23 cellular contexts compared by ENCODE assay signal in the genomic region with DNA sequence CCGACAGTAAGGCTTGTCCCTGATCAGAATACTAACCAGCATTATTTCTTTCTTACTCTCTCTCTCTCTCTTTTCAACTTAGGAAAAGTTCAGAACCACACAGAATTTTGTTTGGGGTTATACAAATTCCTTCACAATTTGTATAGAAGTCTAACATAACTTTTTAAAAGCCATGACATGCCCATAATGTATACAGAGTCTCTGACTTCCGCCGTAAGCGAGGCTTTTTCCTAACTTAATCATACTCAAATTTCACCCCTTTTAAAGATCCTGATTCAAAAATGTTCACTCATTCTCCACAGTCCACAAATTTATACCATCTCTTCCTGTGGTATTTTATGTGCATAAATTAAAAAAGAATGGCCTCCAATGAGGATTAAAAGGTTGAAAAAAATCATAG.
"Had no signal": no experiment of that assay in that cellular context is flagged by ENCODE, and none has a peak within 500 bp of the region (broad histone marks: within the 10 kb centered on the region; RNA-seq: fewer than 3 reads in every experiment).

No MANE protein-coding gene starts in this region.

- ATAC-seq: activated CD8-positive, alpha-beta T cell treated with anti-CD3 and anti-CD28 coated beads, Interleukin-2, amount 10 ng/mL, durations not matched to agents 7 days and 5 days; activated naive CD4-positive, alpha-beta T cell treated with anti-CD3 and anti-CD28 coated beads, Interleukin-2, amount 50 U/mL, for 72 hours; activated naive CD8-positive, alpha-beta T cell treated with anti-CD3 and anti-CD28 coated beads, Interleukin-2, amount 50 U/mL, for 24 hours; Panc1; Right ventricle myocardium inferior had no signal

- H3K4me1 Mint-ChIP-seq: activated naive CD8-positive, alpha-beta T cell treated with anti-CD3 and anti-CD28 coated beads, Interleukin-2, amount 50 U/mL, for 24 hours had no signal

- H3K27ac Mint-ChIP-seq: activated CD8-positive, alpha-beta T cell treated with anti-CD3 and anti-CD28 coated beads, Interleukin-2, amount 10 ng/mL, durations not matched to agents 7 days and 5 days; activated naive CD4-positive, alpha-beta T cell treated with anti-CD3 and anti-CD28 coated beads, Interleukin-2, amount 50 U/mL, for 72 hours; activated naive CD8-positive, alpha-beta T cell treated with anti-CD3 and anti-CD28 coated beads, Interleukin-2, amount 50 U/mL, for 24 hours; activated T-cell treated with anti-CD3 and anti-CD28 coated beads, Interleukin-2, amount 50 U/mL, for 24 hours; T-helper 1 cell treated with Interleukin-12 subunit alpha and Interleukin-12 subunit beta and Interleukin-4 antibody, amounts not matched to agents 30 μg/mL and 1 μg/mL, for 36 hours; WTC11 had no signal

- H3K36me3 Mint-ChIP-seq: activated naive CD4-positive, alpha-beta T cell treated with anti-CD3 and anti-CD28 coated beads, Interleukin-2, amount 50 U/mL, for 72 hours; WTC11 had no signal

- DNase-seq: activated CD4-positive, alpha-beta T cell treated with anti-CD3 and anti-CD28 coated beads for 48 hours; activated CD4-positive, alpha-beta T cell treated with anti-CD3 and anti-CD28 coated beads, Interleukin-2, amount 50 U/mL, for 4 hours; activated CD4-positive, CD25-positive, alpha-beta regulatory T cell treated with anti-CD3 and anti-CD28 coated beads, Interleukin-2, amount 50 U/mL, for 72 hours; activated CD8-positive, alpha-beta T cell treated with anti-CD3 and anti-CD28 coated beads, Interleukin-2, amount 10 ng/mL, durations not matched to agents 7 days and 5 days; activated effector memory CD4-positive, alpha-beta T cell treated with anti-CD3 and anti-CD28 coated beads, Interleukin-2, amount 50 U/mL, for 16 hours; activated naive CD4-positive, alpha-beta T cell treated with Interleukin-2 at 50 U/mL for 16 hours; activated naive CD8-positive, alpha-beta T cell treated with anti-CD3 and anti-CD28 coated beads, Interleukin-2, amount 50 U/mL, for 24 hours; activated T-cell treated with anti-CD3 and anti-CD28 coated beads, Interleukin-2, amount 50 U/mL, for 24 hours; amygdala; caudate nucleus; Kasumi-1; NCI-H1436 treated with DMSO at 0.1 percent for 48 hours; NCI-H187; NCI-H2081; NCI-H510A treated with DMSO at 0.1 percent for 48 hours; NK-92 treated with Interleukin-12 subunit alpha and Interleukin-12 subunit beta, amount 100 ng/mL, for 24 hours; OCI-M1; RPMI8226 had no signal

- H3K27me3 Mint-ChIP-seq: activated naive CD8-positive, alpha-beta T cell treated with anti-CD3 and anti-CD28 coated beads, Interleukin-2, amount 50 U/mL, for 24 hours; activated T-cell treated with anti-CD3 and anti-CD28 coated beads, Interleukin-2, amount 50 U/mL, for 24 hours had no signal

- H3K9me3 Mint-ChIP-seq: T-helper 1 cell treated with Interleukin-12 subunit alpha and Interleukin-12 subunit beta and Interleukin-4 antibody, amounts not matched to agents 30 μg/mL and 1 μg/mL, for 36 hours; WTC11 had no signal

- H3K4me3 Mint-ChIP-seq: activated CD8-positive, alpha-beta T cell treated with anti-CD3 and anti-CD28 coated beads, Interleukin-2, amount 10 ng/mL, durations not matched to agents 7 days and 5 days; activated naive CD8-positive, alpha-beta T cell treated with anti-CD3 and anti-CD28 coated beads, Interleukin-2, amount 50 U/mL, for 24 hours; activated T-cell treated with anti-CD3 and anti-CD28 coated beads, Interleukin-2, amount 50 U/mL, for 24 hours; T-helper 1 cell treated with Interleukin-12 subunit alpha and Interleukin-12 subunit beta and Interleukin-4 antibody, amounts not matched to agents 30 μg/mL and 1 μg/mL, for 36 hours; WTC11 had no signal
